Comparison of ENCODE assay signal across 1 cellular context in genomic region chr16:70482624-70483023, GRCh38.
TF ChIP-seq lines count a peak whose summit lies in the region.

No MANE protein-coding gene starts in this region.

TF ChIP-seq in HepG2, 621 proteins besides CTCF, POLR2A, EP300 and RAD21:
- TF ChIP-seq PCBP2 (optimal IDR thresholded peaks at IDR 0.05; ENCODE audit: low read depth, low read length, poor library complexity, severe bottlenecking) (peak; percentile 98), ZFAT (CRISPR knock-in tag; conservative IDR thresholded peaks at IDR 0.05) (no peak), ZNF318 (CRISPR knock-in tag; IDR thresholded peaks at IDR 0.05) (no peak), ARNTL (CRISPR knock-in tag; IDR thresholded peaks at IDR 0.05) (no peak), TBP (CRISPR knock-in tag; IDR thresholded peaks at IDR 0.05) (no peak), ZBTB25 (CRISPR knock-in tag; IDR thresholded peaks at IDR 0.05) (no peak), KLF12 (CRISPR knock-in tag; IDR thresholded peaks at IDR 0.05; ENCODE audit: borderline replicate concordance) (no peak), ZNF749 (CRISPR knock-in tag; IDR thresholded peaks at IDR 0.05; ENCODE audit: borderline replicate concordance) (no peak), TAF1 (CRISPR knock-in tag; IDR thresholded peaks at IDR 0.05) (no peak), MTA1 (CRISPR knock-in tag; IDR thresholded peaks at IDR 0.05; ENCODE audit: borderline replicate concordance) (no peak), ZBTB38 (CRISPR knock-in tag; IDR thresholded peaks at IDR 0.05) (peak; percentile 60; the same call in 1 of the 2 replicates), CBX2 (IDR thresholded peaks at IDR 0.05; ENCODE audit: low read depth, low read length) (no peak), CBX2 (CRISPR knock-in tag; IDR thresholded peaks at IDR 0.05; ENCODE audit: low read depth) (no peak), HNRNPK (IDR thresholded peaks at IDR 0.05; ENCODE audit: low read depth, low read length, poor library complexity, severe bottlenecking) (peak; percentile 93), ZNF317 (CRISPR knock-in tag; IDR thresholded peaks at IDR 0.05) (no peak)
- TF ChIP-seq, protein P1, sequence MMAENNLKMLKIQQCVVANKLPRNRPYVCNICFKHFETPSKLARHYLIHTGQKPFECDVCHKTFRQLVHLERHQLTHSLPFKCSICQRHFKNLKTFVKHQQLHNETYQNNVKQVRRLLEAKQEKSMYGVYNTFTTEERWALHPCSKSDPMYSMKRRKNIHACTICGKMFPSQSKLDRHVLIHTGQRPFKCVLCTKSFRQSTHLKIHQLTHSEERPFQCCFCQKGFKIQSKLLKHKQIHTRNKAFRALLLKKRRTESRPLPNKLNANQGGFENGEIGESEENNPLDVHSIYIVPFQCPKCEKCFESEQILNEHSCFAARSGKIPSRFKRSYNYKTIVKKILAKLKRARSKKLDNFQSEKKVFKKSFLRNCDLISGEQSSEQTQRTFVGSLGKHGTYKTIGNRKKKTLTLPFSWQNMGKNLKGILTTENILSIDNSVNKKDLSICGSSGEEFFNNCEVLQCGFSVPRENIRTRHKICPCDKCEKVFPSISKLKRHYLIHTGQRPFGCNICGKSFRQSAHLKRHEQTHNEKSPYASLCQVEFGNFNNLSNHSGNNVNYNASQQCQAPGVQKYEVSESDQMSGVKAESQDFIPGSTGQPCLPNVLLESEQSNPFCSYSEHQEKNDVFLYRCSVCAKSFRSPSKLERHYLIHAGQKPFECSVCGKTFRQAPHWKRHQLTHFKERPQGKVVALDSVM (CRISPR knock-in tag; IDR thresholded peaks at IDR 0.05) = no peak
- TF ChIP-seq, protein P2, sequence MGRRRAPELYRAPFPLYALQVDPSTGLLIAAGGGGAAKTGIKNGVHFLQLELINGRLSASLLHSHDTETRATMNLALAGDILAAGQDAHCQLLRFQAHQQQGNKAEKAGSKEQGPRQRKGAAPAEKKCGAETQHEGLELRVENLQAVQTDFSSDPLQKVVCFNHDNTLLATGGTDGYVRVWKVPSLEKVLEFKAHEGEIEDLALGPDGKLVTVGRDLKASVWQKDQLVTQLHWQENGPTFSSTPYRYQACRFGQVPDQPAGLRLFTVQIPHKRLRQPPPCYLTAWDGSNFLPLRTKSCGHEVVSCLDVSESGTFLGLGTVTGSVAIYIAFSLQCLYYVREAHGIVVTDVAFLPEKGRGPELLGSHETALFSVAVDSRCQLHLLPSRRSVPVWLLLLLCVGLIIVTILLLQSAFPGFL (CRISPR knock-in tag; IDR thresholded peaks at IDR 0.05) = no peak
TF ChIP-seq in HepG2: peak in this region for 3.
